16 cellular contexts compared by ENCODE assay signal in the genomic region with DNA sequence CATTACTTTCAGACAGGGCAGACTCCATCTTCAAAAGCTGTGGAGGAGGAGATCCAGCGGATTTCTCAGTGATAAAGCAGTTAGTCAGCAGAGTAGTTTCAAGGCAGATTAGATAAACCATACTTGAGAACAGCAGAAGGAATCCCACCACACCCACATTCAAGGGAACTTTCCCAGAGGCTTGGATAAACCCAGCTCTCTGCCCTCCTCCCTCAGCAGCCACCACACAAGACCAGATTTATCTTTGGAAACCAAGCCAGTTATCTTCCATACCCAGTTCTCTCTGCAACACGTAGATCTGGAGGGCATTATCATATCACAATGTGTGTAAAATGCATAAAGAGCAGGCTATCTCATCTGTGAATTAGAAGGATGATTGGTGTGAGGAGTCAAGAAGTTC. TPM values are rescaled to one million over a fixed set of nuclear protein-coding genes. Genes with fewer than 3 reads are reported as not detected.
DNase-seq lines count a peak whose midpoint lies in the region; TF ChIP-seq lines count a peak whose summit lies in the region.
"Had no signal": no experiment of that assay in that cellular context is flagged by ENCODE, and none has a peak within 500 bp of the region (broad histone marks: within the 10 kb centered on the region; RNA-seq: fewer than 3 reads in every experiment).

No MANE protein-coding gene starts in this region.

- no peaks in the 10 kb centered on the region for H3K79me2 ChIP-seq in SK-N-SH (ENCODE audit: insufficient read depth)

- no peak for TF ChIP-seq RAD21 in SK-N-SH (IDR thresholded peaks at IDR 0.05; ENCODE audit: low read length)

- intact Hi-C loops in Calu3 (cut with micrococcal nuclease; ENCODE audit: unreplicated experiment) = no loop called here

- TF ChIP-seq EP300 in SK-N-SH (IDR thresholded peaks at IDR 0.05; ENCODE audit: borderline replicate concordance in 1 of 2, low read depth in 1 of 2, low read length in 1 of 2) = no peak

- H3K27me3 Mint-ChIP-seq in Calu3 (ENCODE audit: unreplicated experiment) = peaks cover 32% of the 10 kb centered on the region

- no peaks in the 10 kb centered on the region for H3K9me2 ChIP-seq in SK-N-SH

- CTCF ChIA-PET in SK-N-SH (lab: Yijun Ruan, JAX) (no interaction called here), Calu3 (lab: Charles Lee) (interaction anchor here (0.6 kb wide), 2 partner anchors 137 to 1431 kb away, joined by 5 read pairs; no protein-coding TSS in a partner anchor)

- no peaks in the 10 kb centered on the region for H3K9me3 ChIP-seq in SK-N-SH
- H3K9me3 ChIP-seq: neutrophil had no signal

- no peaks in the 10 kb centered on the region for H3K9me3 Mint-ChIP-seq in Calu3 (ENCODE audit: low read depth, unreplicated experiment)
- H3K9me3 Mint-ChIP-seq: immature natural killer cell had no signal

- POLR2A ChIA-PET in SK-N-SH (lab: Yijun Ruan, JAX) = no interaction called here

- peaks cover 5% of the 10 kb centered on the region for H3K36me3 Mint-ChIP-seq in Calu3 (ENCODE audit: insufficient read depth, unreplicated experiment)
- H3K36me3 Mint-ChIP-seq: IgD-negative memory B cell, immature natural killer cell, WTC11 had no signal

- no peak overlapping the region; the same call in 1 of the 2 replicates for H2AFZ ChIP-seq in SK-N-SH (ENCODE audit: low read depth)

- H3K27me3 ChIP-seq in SK-N-SH (ENCODE audit: insufficient read depth) = no peaks in the 10 kb centered on the region
- H3K27me3 ChIP-seq: neutrophil had no signal

- H3K4me1 ChIP-seq in SK-N-SH (ENCODE audit: control insufficient read depth in 1 of 2, insufficient read depth in 2 of 2, low read depth in 1 of 2, low read length in 1 of 2) = no peaks in the 10 kb centered on the region; a peak in 1 of 4 replicates

- no peak for TF ChIP-seq POLR2A in erythroblast (IDR thresholded peaks at IDR 0.05; ENCODE audit: low read length)

- H3K9ac ChIP-seq in SK-N-SH = no peak overlapping the region

- peak; percentile 47 for DNase-seq in EH (ENCODE audit: low read depth)
- DNase-seq in SK-N-SH = no peak
- DNase-seq in erythroblast (lab: John Stamatoyannopoulos, UW) = peak; percentile 62 to 90
- peak; percentile 19 for DNase-seq in myocyte (ENCODE audit: low read depth)
- no peak for DNase-seq in SIG-M5 treated with dmso at 0.1 percent for 504 hours (lab: John Stamatoyannopoulos, UW; ENCODE audit: unreplicated experiment)
- DNase-seq in COLO829 (ENCODE audit: low spot score) = no peak
- no peak for DNase-seq in SIG-M5 (lab: John Stamatoyannopoulos, UW)
- DNase-seq in Calu3 = no peak
- DNase-seq: activated CD8-positive, alpha-beta memory T cell treated with anti-CD3 and anti-CD28 coated beads for 24 hours; AML-193; immature natural killer cell; NCI-H1048; NCI-H2107 had no signal

- no peaks in the 10 kb centered on the region for H3K36me3 ChIP-seq in SK-N-SH (replicated peaks in 1 of 2; ENCODE audit: control insufficient read depth in 1 of 2, insufficient read depth in 2 of 2, low read length in 1 of 2)
- H3K36me3 ChIP-seq: neutrophil had no signal

- no peaks in the 10 kb centered on the region for H4K20me1 ChIP-seq in SK-N-SH (ENCODE audit: insufficient read depth)

- no peak overlapping the region for H3K27ac ChIP-seq in SK-N-SH (ENCODE audit: low read depth in 2 of 2, low read length in 1 of 2)
- H3K27ac ChIP-seq: neutrophil had no signal

- H3F3A ChIP-seq in SK-N-SH (replicated peaks; ENCODE audit: insufficient read depth) = no peaks in the 10 kb centered on the region

- no peak overlapping the region for H3K4me3 Mint-ChIP-seq in Calu3 (ENCODE audit: low read depth, unreplicated experiment)
- H3K4me3 Mint-ChIP-seq: IgD-negative memory B cell, immature natural killer cell, WTC11 had no signal

- no peak for TF ChIP-seq CTCF in SK-N-SH (IDR thresholded peaks at IDR 0.05)
- TF ChIP-seq CTCF in Calu3 (IDR thresholded peaks at IDR 0.05; ENCODE audit: unreplicated experiment) = no peak

- H3K27ac Mint-ChIP-seq in Calu3 (ENCODE audit: unreplicated experiment) = no peak overlapping the region
- H3K27ac Mint-ChIP-seq: IgD-negative memory B cell, immature natural killer cell, WTC11 had no signal

- peak overlapping the region; percentile 38; the same call in 1 of the 2 replicates for H3K4me2 ChIP-seq in SK-N-SH

- H3K4me1 Mint-ChIP-seq in Calu3 (ENCODE audit: low read depth, unreplicated experiment) = peaks cover 13% of the 10 kb centered on the region

- no TSS peak for BruUV-seq in Calu3 (replicated peaks; lab: Mats Ljungman, UMichigan)

- 12% methylated on average over 2 of the region's 2 CpGs for WGBS in SK-N-SH (ENCODE audit: low lambda C conversion rate)

- no peak overlapping the region for H3K4me3 ChIP-seq in SK-N-SH (ENCODE audit: low read depth in 2 of 2, low read length in 1 of 2)

TF ChIP-seq in SK-N-SH, 30 proteins besides CTCF, POLR2A, EP300 and RAD21:
- TF ChIP-seq FOXM1 (IDR thresholded peaks at IDR 0.05; ENCODE audit: low read depth) (no peak), POLR2AphosphoS5 (IDR thresholded peaks at IDR 0.05; ENCODE audit: low read depth, low read length) (no peak), FOSL2 (IDR thresholded peaks at IDR 0.05; ENCODE audit: borderline replicate concordance, low read depth) (no peak), EZH2phosphoT487 (IDR thresholded peaks at IDR 0.05; ENCODE audit: borderline replicate concordance, low read depth) (no peak), SMC3 (IDR thresholded peaks at IDR 0.05; ENCODE audit: low read depth, low read length) (no peak)
- TF ChIP-seq, protein P1, sequence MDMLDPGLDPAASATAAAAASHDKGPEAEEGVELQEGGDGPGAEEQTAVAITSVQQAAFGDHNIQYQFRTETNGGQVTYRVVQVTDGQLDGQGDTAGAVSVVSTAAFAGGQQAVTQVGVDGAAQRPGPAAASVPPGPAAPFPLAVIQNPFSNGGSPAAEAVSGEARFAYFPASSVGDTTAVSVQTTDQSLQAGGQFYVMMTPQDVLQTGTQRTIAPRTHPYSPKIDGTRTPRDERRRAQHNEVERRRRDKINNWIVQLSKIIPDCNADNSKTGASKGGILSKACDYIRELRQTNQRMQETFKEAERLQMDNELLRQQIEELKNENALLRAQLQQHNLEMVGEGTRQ (IDR thresholded peaks at IDR 0.05; ENCODE audit: borderline replicate concordance, low read depth, low read length) = no peak
- TF ChIP-seq, protein P2, sequence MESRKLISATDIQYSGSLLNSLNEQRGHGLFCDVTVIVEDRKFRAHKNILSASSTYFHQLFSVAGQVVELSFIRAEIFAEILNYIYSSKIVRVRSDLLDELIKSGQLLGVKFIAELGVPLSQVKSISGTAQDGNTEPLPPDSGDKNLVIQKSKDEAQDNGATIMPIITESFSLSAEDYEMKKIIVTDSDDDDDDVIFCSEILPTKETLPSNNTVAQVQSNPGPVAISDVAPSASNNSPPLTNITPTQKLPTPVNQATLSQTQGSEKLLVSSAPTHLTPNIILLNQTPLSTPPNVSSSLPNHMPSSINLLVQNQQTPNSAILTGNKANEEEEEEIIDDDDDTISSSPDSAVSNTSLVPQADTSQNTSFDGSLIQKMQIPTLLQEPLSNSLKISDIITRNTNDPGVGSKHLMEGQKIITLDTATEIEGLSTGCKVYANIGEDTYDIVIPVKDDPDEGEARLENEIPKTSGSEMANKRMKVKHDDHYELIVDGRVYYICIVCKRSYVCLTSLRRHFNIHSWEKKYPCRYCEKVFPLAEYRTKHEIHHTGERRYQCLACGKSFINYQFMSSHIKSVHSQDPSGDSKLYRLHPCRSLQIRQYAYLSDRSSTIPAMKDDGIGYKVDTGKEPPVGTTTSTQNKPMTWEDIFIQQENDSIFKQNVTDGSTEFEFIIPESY (IDR thresholded peaks at IDR 0.05; ENCODE audit: borderline replicate concordance, low read depth) = no peak
- TF ChIP-seq, protein P3, sequence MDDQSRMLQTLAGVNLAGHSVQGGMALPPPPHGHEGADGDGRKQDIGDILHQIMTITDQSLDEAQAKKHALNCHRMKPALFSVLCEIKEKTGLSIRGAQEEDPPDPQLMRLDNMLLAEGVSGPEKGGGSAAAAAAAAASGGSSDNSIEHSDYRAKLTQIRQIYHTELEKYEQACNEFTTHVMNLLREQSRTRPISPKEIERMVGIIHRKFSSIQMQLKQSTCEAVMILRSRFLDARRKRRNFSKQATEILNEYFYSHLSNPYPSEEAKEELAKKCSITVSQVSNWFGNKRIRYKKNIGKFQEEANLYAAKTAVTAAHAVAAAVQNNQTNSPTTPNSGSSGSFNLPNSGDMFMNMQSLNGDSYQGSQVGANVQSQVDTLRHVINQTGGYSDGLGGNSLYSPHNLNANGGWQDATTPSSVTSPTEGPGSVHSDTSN (IDR thresholded peaks at IDR 0.05) = no peak

RNA-seq across cellular contexts. Expression of a gene that starts 40.2 kb away (rescaled TPM):
- polyA plus RNA-seq in SK-N-SH (2012; rRNA removed) = 0.18 and 0.19 TPM in 2 replicates
- 0.08 and 0.12 TPM in 2 replicates for polyA plus RNA-seq in SK-N-SH (2012; cell fraction: cytosol; rRNA removed)
- polyA plus RNA-seq in SK-N-SH (2012; cell fraction: nucleus; rRNA removed) = 0.62 and 0.69 TPM in 2 replicates
- total RNA-seq in myocyte = 0.10 and 0.29 TPM in 2 replicates
- 0.06 TPM for polyA plus RNA-seq in myocyte (2012)
- total RNA-seq in Calu3 (2022) = 0.31 and 0.47 TPM in 2 replicates

Comparison
In these comparisons a context has a peak if more than half of its experiments do, and no peak if none do; other contexts are left out.
1. DNase-seq: peak in EH (single experiment), erythroblast (2 of 2) and myocyte (single experiment); none in SK-N-SH (single experiment), SIG-M5 treated with dmso at 0.1 percent for 504 hours (single experiment), COLO829 (single experiment), SIG-M5 (single experiment) and Calu3 (single experiment).